ENCODE assay signal across 12 cellular contexts in the genomic region with DNA sequence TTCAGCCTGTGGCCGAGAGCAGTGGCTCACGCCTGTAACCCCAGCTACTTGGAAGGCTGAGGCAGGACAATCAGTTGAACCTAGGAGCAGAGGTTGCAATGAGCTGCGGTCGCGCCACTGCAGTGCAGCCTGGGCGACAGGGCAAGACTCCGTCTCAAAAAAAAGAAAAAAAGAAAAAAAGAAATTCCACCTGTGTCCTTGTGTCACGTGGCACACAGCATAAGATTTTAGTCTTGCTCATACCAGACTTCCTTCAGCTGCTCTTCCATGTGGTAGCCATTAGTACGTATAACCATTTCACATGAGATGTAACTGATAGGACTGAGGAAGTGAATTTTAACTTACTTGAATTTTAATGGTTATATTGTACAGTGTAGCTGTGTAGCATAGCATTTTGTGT. TPM values are rescaled to one million over a fixed set of nuclear protein-coding genes. Genes with fewer than 3 reads are reported as not detected.
DNase-seq lines count a peak whose midpoint lies in the region; ATAC-seq and TF ChIP-seq lines count a peak whose summit lies in the region.
"Had no signal": no experiment of that assay in that cellular context is flagged by ENCODE, and none has a peak within 500 bp of the region (broad histone marks: within the 10 kb centered on the region; RNA-seq: fewer than 3 reads in every experiment).

No MANE protein-coding gene starts in this region.

- H3K9me2 ChIP-seq in OCI-LY7 (ENCODE audit: insufficient read depth, low read length) = no peaks in the 10 kb centered on the region

- H3K27me3 ChIP-seq in skeletal muscle satellite cell (ENCODE audit: control insufficient read depth, insufficient read depth, low read length) (no peaks in the 10 kb centered on the region), testis (no peaks in the 10 kb centered on the region)
- H3K27me3 ChIP-seq: MG63 had no signal

- CTCF ChIA-PET in OCI-LY7 (lab: Charles Lee; ENCODE audit: unreplicated experiment) = no interaction called here

- intact Hi-C loops in OCI-LY7 (cut with micrococcal nuclease; ENCODE audit: unreplicated experiment) (loop anchor here (5.0 kb wide), 2 partner anchors 108 to 968 kb away; partner anchors contain the start of genes BMPR2 and CYP20A1), testis (cut with DNase I; ENCODE audit: low total_unique reads) (no loop called here)

- no peak for ATAC-seq in activated naive CD8-positive, alpha-beta T cell treated with anti-CD3 and anti-CD28 coated beads, Interleukin-2, amount 10 ng/mL, durations not matched to agents 7 days and 5 days (ENCODE audit: low read depth)
- no peak for ATAC-seq in HG02623 (IDR thresholded peaks at IDR 0.05; ENCODE audit: unreplicated experiment)

- no peak overlapping the region for H3K9ac ChIP-seq in skeletal muscle satellite cell (ENCODE audit: low read depth, low read length)

- POLR2A ChIA-PET in OCI-LY7 (lab: Charles Lee) = interaction anchor here (0.7 to 1.8 kb wide), 2 partner anchors 11 to 397 kb away, joined by 4 to 5 read pairs; no protein-coding TSS in a partner anchor
- POLR2A ChIA-PET in activated naive CD8-positive, alpha-beta T cell treated with anti-CD3 and anti-CD28 coated beads, Interleukin-2, amount 10 ng/mL, durations not matched to agents 7 days and 5 days (lab: Charles Lee) = interaction anchor here (1.9 kb wide), 1 partner anchor 31 kb away, joined by 8 read pairs; the partner anchor contains the start of gene SUMO1

- no peaks in the 10 kb centered on the region for H3K27me3 Mint-ChIP-seq in activated naive CD8-positive, alpha-beta T cell treated with anti-CD3 and anti-CD28 coated beads, Interleukin-2, amount 10 ng/mL, durations not matched to agents 7 days and 5 days

- peaks cover 2% of the 10 kb centered on the region for H3K36me3 Mint-ChIP-seq in activated naive CD8-positive, alpha-beta T cell treated with anti-CD3 and anti-CD28 coated beads, Interleukin-2, amount 10 ng/mL, durations not matched to agents 7 days and 5 days

- TF ChIP-seq POLR2A in testis (IDR thresholded peaks at IDR 0.05) = no peak

- H3K4me1 Mint-ChIP-seq in activated naive CD8-positive, alpha-beta T cell treated with anti-CD3 and anti-CD28 coated beads, Interleukin-2, amount 10 ng/mL, durations not matched to agents 7 days and 5 days = peaks cover 26% of the 10 kb centered on the region

- H4K20me1 ChIP-seq in OCI-LY7 (ENCODE audit: insufficient read depth, low read length) = peaks cover 57% of the 10 kb centered on the region

- H3K36me3 ChIP-seq in OCI-LY7 (ENCODE audit: insufficient read depth, low read length) (peaks cover 80% of the 10 kb centered on the region), skeletal muscle satellite cell (ENCODE audit: insufficient read depth, low read length) (peaks cover 3% of the 10 kb centered on the region), testis (ENCODE audit: low read depth, missing control alignments) (no peaks in the 10 kb centered on the region)

- H3K9me3 Mint-ChIP-seq in activated naive CD8-positive, alpha-beta T cell treated with anti-CD3 and anti-CD28 coated beads, Interleukin-2, amount 10 ng/mL, durations not matched to agents 7 days and 5 days = no peaks in the 10 kb centered on the region

- H3K27ac Mint-ChIP-seq in activated naive CD8-positive, alpha-beta T cell treated with anti-CD3 and anti-CD28 coated beads, Interleukin-2, amount 10 ng/mL, durations not matched to agents 7 days and 5 days = peak overlapping the region; percentile 38

- peak overlapping the region; percentile 90 for H3K4me3 ChIP-seq in OCI-LY7 (ENCODE audit: low read depth, low read length, poor library complexity, severe bottlenecking)
- H3K4me3 ChIP-seq in skeletal muscle satellite cell (ENCODE audit: low read length) = no peak overlapping the region
- H3K4me3 ChIP-seq in testis = no peak overlapping the region
- H3K4me3 ChIP-seq: MG63 had no signal

- peak overlapping the region; percentile 35 for H3K4me3 Mint-ChIP-seq in activated naive CD8-positive, alpha-beta T cell treated with anti-CD3 and anti-CD28 coated beads, Interleukin-2, amount 10 ng/mL, durations not matched to agents 7 days and 5 days

- no TSS peak for BruUV-seq in OCI-LY7 (replicated peaks; lab: Mats Ljungman, UMichigan)

- TF ChIP-seq CTCF in OCI-LY7 (conservative IDR thresholded peaks at IDR 0.05; ENCODE audit: low read length) (no peak), testis (IDR thresholded peaks at IDR 0.05) (no peak)

- H3K4me2 ChIP-seq in OCI-LY7 (ENCODE audit: low read length) (peak overlapping the region; percentile 73), skeletal muscle satellite cell (ENCODE audit: low read length) (peak overlapping the region; percentile 39)

- H3K9me3 ChIP-seq in OCI-LY7 (ENCODE audit: low read length) = no peaks in the 10 kb centered on the region
- H3K9me3 ChIP-seq in skeletal muscle satellite cell (replicated peaks; ENCODE audit: low read length) = no peaks in the 10 kb centered on the region
- no peaks in the 10 kb centered on the region for H3K9me3 ChIP-seq in testis
- H3K9me3 ChIP-seq: MG63 had no signal

- H3K79me2 ChIP-seq in OCI-LY7 (ENCODE audit: insufficient read depth, low read depth, low read length) = peaks cover 91% of the 10 kb centered on the region

- H3K27ac ChIP-seq in OCI-LY7 (ENCODE audit: low read depth, low read length, poor library complexity, severe bottlenecking) (peak overlapping the region; percentile 24), testis (no peak overlapping the region)

- H3K4me1 ChIP-seq in OCI-LY7 (ENCODE audit: insufficient read depth, low read length, poor library complexity, severe bottlenecking) = peaks cover 53% of the 10 kb centered on the region
- H3K4me1 ChIP-seq in skeletal muscle satellite cell (ENCODE audit: control insufficient read depth, insufficient read depth, low read length) = peaks cover 17% of the 10 kb centered on the region
- no peaks in the 10 kb centered on the region for H3K4me1 ChIP-seq in testis

- no peak overlapping the region for H2AFZ ChIP-seq in OCI-LY7 (ENCODE audit: low read length)

- DNase-seq in activated gamma-delta T cell (lab: John Stamatoyannopoulos, UW) (peak; percentile 15), activated gamma-delta T cell treated with Interleukin-2 at 50 U/mL for 16 hours (no peak), OCI-LY7 (ENCODE audit: low spot score) (peak; percentile 34), SKM-1 treated with dmso at 0.1 percent for 144 hours (lab: John Stamatoyannopoulos, UW; ENCODE audit: unreplicated experiment) (no peak), testis (no peak)
- no peak for DNase-seq in activated naive CD8-positive, alpha-beta T cell treated with anti-CD3 and anti-CD28 coated beads, Interleukin-2, amount 10 ng/mL, durations not matched to agents 7 days and 5 days
- DNase-seq: amygdala, C1 segment of cervical spinal cord, MG63, SHP77 treated with DMSO at 0.1 percent for 48 hours had no signal

- 70 to 77% methylated on average over 9 of the region's 9 CpGs for WGBS in testis, 2 donors

RNA-seq across cellular contexts. Expression of gene NOP58, which starts 4.0 kb away (rescaled TPM):
- 124 and 145 TPM in 2 replicates for total RNA-seq in OCI-LY7 (2014; rRNA removed; shearing (Covaris generic))
- total RNA-seq in OCI-LY7 (2022) (172 and 174 TPM in 2 replicates), testis (10 to 100 TPM; 55.3 to 61.8 TPM)
- 100 to 1,000 TPM; 103 TPM for total RNA-seq in activated naive CD8-positive, alpha-beta T cell treated with anti-CD3 and anti-CD28 coated beads, Interleukin-2, amount 10 ng/mL, durations not matched to agents 7 days and 5 days
- 93.7 and 122 TPM in 2 replicates for total RNA-seq in skeletal muscle satellite cell (2012; rRNA removed)
- 19.4 TPM for polyA plus RNA-seq in testis (ENCODE audit: insufficient read depth, low read depth, low replicate concordance)

RNA-seq across cellular contexts. Expression of gene SUMO1, which starts 31.2 kb away (rescaled TPM):
- 69.8 and 86.6 TPM in 2 replicates for total RNA-seq in OCI-LY7 (2014; rRNA removed; shearing (Covaris generic))
- total RNA-seq in OCI-LY7 (2022) = 95.0 and 98.9 TPM in 2 replicates
- total RNA-seq in activated naive CD8-positive, alpha-beta T cell treated with anti-CD3 and anti-CD28 coated beads, Interleukin-2, amount 10 ng/mL, durations not matched to agents 7 days and 5 days = 10 to 100 TPM; 84.6 to 85.5 TPM
- 88.7 and 110 TPM in 2 replicates for total RNA-seq in skeletal muscle satellite cell (2012; rRNA removed)
- total RNA-seq in testis = 10 to 100 TPM; 59.0 to 61.4 TPM
- polyA plus RNA-seq in testis (ENCODE audit: insufficient read depth, low read depth, low replicate concordance) = 98.8 TPM

Comparison
In these comparisons a context has a peak if more than half of its experiments do, and no peak if none do; other contexts are left out.
1. DNase-seq: peak in activated gamma-delta T cell (single experiment) and OCI-LY7 (single experiment); none in activated gamma-delta T cell treated with Interleukin-2 at 50 U/mL for 16 hours (single experiment), activated naive CD8-positive, alpha-beta T cell treated with anti-CD3 and anti-CD28 coated beads, Interleukin-2, amount 10 ng/mL, durations not matched to agents 7 days and 5 days (single experiment), SKM-1 treated with dmso at 0.1 percent for 144 hours (single experiment) and testis (single experiment).